ENCODE assay signal across 9 cellular contexts in genomic region chr5:72347801-72348305, GRCh38. TPM values are rescaled to one million over a fixed set of nuclear protein-coding genes. Genes with fewer than 3 reads are reported as not detected.
DNase-seq lines count a peak whose midpoint lies in the region; ATAC-seq and TF ChIP-seq lines count a peak whose summit lies in the region.
"Had no signal": no experiment of that assay in that cellular context is flagged by ENCODE, and none has a peak within 500 bp of the region (broad histone marks: within the 10 kb centered on the region; RNA-seq: fewer than 3 reads in every experiment).

No MANE protein-coding gene starts in this region.

- peak overlapping the region; percentile 3 for H3K4me3 ChIP-seq in choroid plexus epithelial cell (ENCODE audit: low read depth, low read length)
- H3K4me3 ChIP-seq: tibial artery had no signal

- TF ChIP-seq CTCF in choroid plexus epithelial cell (conservative IDR thresholded peaks at IDR 0.05; ENCODE audit: low read depth, low read length), result no peak

- peak; percentile 15 to 27 for DNase-seq in activated CD4-positive, alpha-beta T cell treated with anti-CD3 and anti-CD28 coated beads, Interleukin-2, amount 50 U/mL, for 48 hours
- no peak for DNase-seq in activated CD4-positive, alpha-beta T cell treated with anti-CD3 and anti-CD28 coated beads, Interleukin-2, amount 50 U/mL, for 4 hours
- DNase-seq in NCI-H226 (peak; percentile 95), choroid plexus epithelial cell (ENCODE audit: low read depth) (peak; percentile 93), renal cortical epithelial cell (ENCODE audit: low read depth) (peak; percentile 19), GDM1 (lab: John Stamatoyannopoulos, UW) (no peak), RPMI8226 (no peak)
- DNase-seq: tibial artery had no signal

- ATAC-seq in HG03139 (IDR thresholded peaks at IDR 0.05; ENCODE audit: unreplicated experiment), result no peak

RNA-seq across cellular contexts. Expression of gene PTCD2, which starts 27.7 kb away (rescaled TPM):
- 6.9 and 9.4 TPM in 2 replicates for total RNA-seq in renal cortical epithelial cell

RNA-seq across cellular contexts. Expression of gene MRPS27, which starts 27.8 kb away (rescaled TPM):
- 58.2 and 92.7 TPM in 2 replicates for total RNA-seq in renal cortical epithelial cell

Comparison
In these comparisons a context has a peak if more than half of its experiments do, and no peak if none do; other contexts are left out.
1. DNase-seq: peak in activated CD4-positive, alpha-beta T cell treated with anti-CD3 and anti-CD28 coated beads, Interleukin-2, amount 50 U/mL, for 48 hours (2 of 2), NCI-H226 (single experiment), choroid plexus epithelial cell (single experiment) and renal cortical epithelial cell (single experiment); none in activated CD4-positive, alpha-beta T cell treated with anti-CD3 and anti-CD28 coated beads, Interleukin-2, amount 50 U/mL, for 4 hours (0 of 2), GDM1 (single experiment) and RPMI8226 (single experiment).